8 cellular contexts compared by ENCODE assay signal in the genomic region with DNA sequence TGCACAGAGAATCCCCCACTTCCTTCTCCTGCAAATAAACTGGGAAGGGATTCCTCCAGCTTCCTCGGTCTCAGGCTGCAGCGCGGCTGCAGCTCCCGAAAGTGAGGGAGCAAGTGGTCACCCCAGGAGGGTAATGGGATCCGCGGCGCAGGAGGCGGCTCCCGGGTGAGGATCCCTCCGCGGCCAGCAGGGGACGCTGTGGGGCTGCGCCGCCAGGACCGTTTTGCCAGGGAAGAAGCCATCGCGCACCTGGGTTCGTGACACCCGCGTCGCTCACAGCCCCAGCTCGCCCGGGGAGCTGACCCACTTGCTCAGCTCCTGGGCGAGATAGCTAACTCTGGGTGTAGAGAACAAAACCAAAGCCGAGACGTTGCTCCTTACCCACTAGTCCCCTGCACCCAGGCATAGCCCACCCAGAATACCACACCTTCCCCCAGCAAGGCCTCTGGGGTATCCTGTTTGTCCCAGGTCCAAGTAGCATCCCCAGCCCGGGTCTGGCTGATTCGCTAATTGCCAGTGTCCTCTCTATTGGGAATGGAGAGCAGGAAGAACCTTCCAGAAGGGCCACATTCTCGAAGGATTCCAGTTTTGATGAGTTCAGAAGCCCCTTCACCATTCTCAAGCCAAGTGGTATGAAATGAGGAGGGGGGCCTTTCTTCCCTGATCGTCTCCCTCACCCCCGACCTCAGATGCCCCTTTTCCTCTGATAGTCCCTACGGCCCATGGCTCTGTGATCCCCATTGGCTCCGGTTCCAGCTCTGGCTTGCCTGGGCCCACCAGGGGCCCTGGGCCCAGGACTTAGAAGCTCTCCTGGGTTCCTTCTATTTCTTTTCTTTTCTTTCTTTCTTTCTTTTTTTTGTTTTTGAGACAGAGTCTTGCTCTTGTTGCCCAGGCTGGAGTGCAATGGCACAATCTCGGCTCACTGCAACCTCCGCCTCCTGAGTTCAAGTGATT. TPM values are rescaled to one million over a fixed set of nuclear protein-coding genes. Genes with fewer than 3 reads are reported as not detected.
DNase-seq lines count a peak whose midpoint lies in the region; ATAC-seq and TF ChIP-seq lines count a peak whose summit lies in the region.

No MANE protein-coding gene starts in this region.

- intact Hi-C loops in heart left ventricle (cut with DNase I): loop anchor here (1.0 to 10.0 kb wide), 12 partner anchors 23 to 191 kb away; a partner anchor contains a TSS

- H3K27me3 ChIP-seq in Karpas-422 (ENCODE audit: low read length) (no peaks in the 10 kb centered on the region), SK-N-SH (ENCODE audit: insufficient read depth) (peaks cover 17% of the 10 kb centered on the region; the same call in 1 of the 2 replicates), heart left ventricle (no peaks in the 10 kb centered on the region)

- DNase-seq in Karpas-422: peak; percentile 89
- DNase-seq in SK-N-SH: peak; percentile 95
- DNase-seq in activated naive CD4-positive, alpha-beta T cell treated with anti-CD3 and anti-CD28 coated beads, Interleukin-2, amount 50 U/mL, for 16 hours: peak; percentile 79
- peak; percentile 66 to 91 (median 75) for DNase-seq in heart left ventricle
- no peak for DNase-seq in retinal pigment epithelial cell (ENCODE audit: low read depth)

- H3K4me3 ChIP-seq in Karpas-422 (ENCODE audit: low read length): no peak overlapping the region
- H3K4me3 ChIP-seq in SK-N-SH (ENCODE audit: low read depth in 2 of 2, low read length in 1 of 2): peak overlapping the region in 1 of 2 experiments; percentile 38; a peak in 1 of 4 replicates
- H3K4me3 ChIP-seq in heart left ventricle: no peak overlapping the region
- no peak overlapping the region for H3K4me3 ChIP-seq in retinal pigment epithelial cell (ENCODE audit: low read length)

- peaks cover 14% of the 10 kb centered on the region for H3K4me1 ChIP-seq in Karpas-422 (ENCODE audit: low read length)
- peaks cover 0 to 26% of the 10 kb centered on the region in 2 experiments; a peak in 1 of 4 replicates for H3K4me1 ChIP-seq in SK-N-SH (ENCODE audit: control insufficient read depth in 1 of 2, insufficient read depth in 2 of 2, low read depth in 1 of 2, low read length in 1 of 2)
- H3K4me1 ChIP-seq in heart left ventricle: peaks cover 2 to 40% (median 28%) of the 10 kb centered on the region in 12 donors

- H3K79me2 ChIP-seq in Karpas-422 (ENCODE audit: low read length) (no peaks in the 10 kb centered on the region), SK-N-SH (ENCODE audit: insufficient read depth) (no peaks in the 10 kb centered on the region)

- peak; percentile 6 to 60 (median 47) for ATAC-seq in heart left ventricle
- no peak for ATAC-seq in GM21423 (IDR thresholded peaks at IDR 0.05; ENCODE audit: unreplicated experiment)
- ATAC-seq in HG03342 (IDR thresholded peaks at IDR 0.05; ENCODE audit: unreplicated experiment): no peak

- no peak for TF ChIP-seq POLR2A in heart left ventricle (IDR thresholded peaks at IDR 0.05)

- H4K20me1 ChIP-seq in Karpas-422 (ENCODE audit: insufficient read depth, low read depth, low read length) (no peaks in the 10 kb centered on the region), SK-N-SH (ENCODE audit: insufficient read depth) (no peaks in the 10 kb centered on the region)

- peak; percentile 99 for TF ChIP-seq RAD21 in SK-N-SH (IDR thresholded peaks at IDR 0.05; ENCODE audit: low read length)

- CTCF ChIA-PET in SK-N-SH (lab: Yijun Ruan, JAX): interaction anchor here (0.6 to 22.2 kb wide), 83 partner anchors 8 to 545 kb away, joined by 3 to 679 read pairs (median 5); a partner anchor contains a TSS

- peaks cover 16% of the 10 kb centered on the region for H3F3A ChIP-seq in SK-N-SH (replicated peaks; ENCODE audit: insufficient read depth)

- H3K27ac ChIP-seq in Karpas-422 (ENCODE audit: low read length) (no peak overlapping the region), SK-N-SH (ENCODE audit: low read depth in 2 of 2, low read length in 1 of 2) (no peak overlapping the region), heart left ventricle (no peak overlapping the region)

- no peak overlapping the region for H3K4me2 ChIP-seq in Karpas-422 (ENCODE audit: low read depth, low read length, poor library complexity, severe bottlenecking)
- H3K4me2 ChIP-seq in SK-N-SH: peak overlapping the region; percentile 72

- H2AFZ ChIP-seq in Karpas-422 (ENCODE audit: low read length): no peak overlapping the region
- H2AFZ ChIP-seq in SK-N-SH (ENCODE audit: low read depth): peak overlapping the region; percentile 25; the same call in 1 of the 2 replicates

- H3K9me2 ChIP-seq in Karpas-422 (replicated peaks; ENCODE audit: insufficient read depth, low read length): no peaks in the 10 kb centered on the region
- H3K9me2 ChIP-seq in SK-N-SH: no peaks in the 10 kb centered on the region

- no peak for TF ChIP-seq EP300 in SK-N-SH (IDR thresholded peaks at IDR 0.05; ENCODE audit: borderline replicate concordance in 1 of 2, low read depth in 1 of 2, low read length in 1 of 2)

- 32% methylated on average over 24 of the region's 35 CpGs for WGBS in SK-N-SH (ENCODE audit: low lambda C conversion rate)
- WGBS in heart left ventricle, 4 donors: 22 to 49% (median 24%) methylated on average over 16 to 35 of the region's 35 CpGs

- TF ChIP-seq CTCF in GM12801 (IDR thresholded peaks at IDR 0.05; ENCODE audit: extremely low read depth, insufficient read length) (peak; percentile 8), SK-N-SH (IDR thresholded peaks at IDR 0.05) (peak; percentile 100), heart left ventricle (IDR thresholded peaks at IDR 0.05) (peak; percentile 97 to 100 (median 100)), retinal pigment epithelial cell (conservative IDR thresholded peaks at IDR 0.05; ENCODE audit: low read depth, low read length) (peak; percentile 100)

- POLR2A ChIA-PET in SK-N-SH (lab: Yijun Ruan, JAX): interaction anchor here (1.0 to 3.8 kb wide), 9 partner anchors 13 to 158 kb away, joined by 3 to 69 read pairs (median 4); a partner anchor contains a TSS

- H3K9ac ChIP-seq in Karpas-422 (ENCODE audit: low read length) (0 out of 2 replicates have a peak overlapping the region, but pooled peaks have one; percentile 15), SK-N-SH (no peak overlapping the region)

- no peaks in the 10 kb centered on the region for H3K36me3 ChIP-seq in Karpas-422 (ENCODE audit: insufficient read depth, low read length)
- no peaks in the 10 kb centered on the region for H3K36me3 ChIP-seq in SK-N-SH (replicated peaks in 1 of 2; ENCODE audit: control insufficient read depth in 1 of 2, insufficient read depth in 2 of 2, low read length in 1 of 2)
- H3K36me3 ChIP-seq in heart left ventricle: no peaks in the 10 kb centered on the region

- H3K9me3 ChIP-seq in Karpas-422 (ENCODE audit: low read length) (no peaks in the 10 kb centered on the region), SK-N-SH (no peaks in the 10 kb centered on the region), heart left ventricle (no peaks in the 10 kb centered on the region)

TF ChIP-seq in SK-N-SH, 30 proteins besides CTCF, POLR2A, EP300 and RAD21:
- TF ChIP-seq SMC3 (IDR thresholded peaks at IDR 0.05; ENCODE audit: low read depth, low read length) (peak; percentile 99), MXI1 (IDR thresholded peaks at IDR 0.05; ENCODE audit: low read depth, low read length) (peak; percentile 41; the same call in 1 of the 2 replicates), SIN3A (IDR thresholded peaks at IDR 0.05; ENCODE audit: borderline replicate concordance, low read depth, low read length) (no peak), NRF1 (IDR thresholded peaks at IDR 0.05; ENCODE audit: low read depth, low read length) (peak; percentile 41; the same call in 1 of the 2 replicates), FOXJ3 (CRISPR knock-in tag; IDR thresholded peaks at IDR 0.05) (peak; percentile 55; the same call in 1 of the 2 replicates)
- TF ChIP-seq, protein P1, sequence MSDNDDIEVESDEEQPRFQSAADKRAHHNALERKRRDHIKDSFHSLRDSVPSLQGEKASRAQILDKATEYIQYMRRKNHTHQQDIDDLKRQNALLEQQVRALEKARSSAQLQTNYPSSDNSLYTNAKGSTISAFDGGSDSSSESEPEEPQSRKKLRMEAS (IDR thresholded peaks at IDR 0.05; ENCODE audit: low read depth): no peak
TF ChIP-seq in SK-N-SH: peak in this region for 4.

RNA-seq across cellular contexts. Expression of a gene that starts 14.1 kb away (rescaled TPM):
- 0.07 TPM in 1 of 2 replicates, not detected in the other for total RNA-seq in Karpas-422 (2014; rRNA removed; shearing (Covaris generic); ENCODE audit: low replicate concordance)
- polyA plus RNA-seq in SK-N-SH (2012; rRNA removed): 1.7 and 3.7 TPM in 2 replicates
- polyA plus RNA-seq in SK-N-SH (2012; cell fraction: cytosol; rRNA removed): 1.3 and 3.2 TPM in 2 replicates
- polyA plus RNA-seq in SK-N-SH (2012; cell fraction: nucleus; rRNA removed): 1.1 and 1.7 TPM in 2 replicates
- total RNA-seq in heart left ventricle: 10 to 100 TPM; 11.8 to 37.9 (median 21.9) TPM
- polyA plus RNA-seq in heart left ventricle: 10 to 100 TPM; 16.7 to 25.9 TPM

RNA-seq across cellular contexts. Expression of a gene that starts 16.5 kb away (rescaled TPM):
- 0.37 and 0.69 TPM in 2 replicates for total RNA-seq in Karpas-422 (2014; rRNA removed; shearing (Covaris generic); ENCODE audit: low replicate concordance)
- 2.2 and 5.0 TPM in 2 replicates for polyA plus RNA-seq in SK-N-SH (2012; rRNA removed)
- polyA plus RNA-seq in SK-N-SH (2012; cell fraction: cytosol; rRNA removed): 5.8 and 8.0 TPM in 2 replicates
- polyA plus RNA-seq in SK-N-SH (2012; cell fraction: nucleus; rRNA removed): 5.6 and 13.2 TPM in 2 replicates
- total RNA-seq in heart left ventricle: 1 to 10 TPM; 1.1 to 4.9 (median 2.7) TPM
- polyA plus RNA-seq in heart left ventricle: 1 to 10 TPM; 1.2 to 7.6 TPM

RNA-seq across cellular contexts. Expression of a gene that starts 22.1 kb away (rescaled TPM):
- 5.1 and 5.4 TPM in 2 replicates for total RNA-seq in Karpas-422 (2014; rRNA removed; shearing (Covaris generic); ENCODE audit: low replicate concordance)
- polyA plus RNA-seq in SK-N-SH (2012; rRNA removed) (14.0 and 16.1 TPM in 2 replicates), heart left ventricle (10 to 100 TPM; 11.7 to 18.3 TPM)
- polyA plus RNA-seq in SK-N-SH (2012; cell fraction: cytosol; rRNA removed): 7.0 and 9.1 TPM in 2 replicates
- 51.9 and 65.9 TPM in 2 replicates for polyA plus RNA-seq in SK-N-SH (2012; cell fraction: nucleus; rRNA removed)
- total RNA-seq in heart left ventricle: 10 to 100 TPM in 7 of 9 donors, 1 to 10 TPM in 2; 6.3 to 49.4 (median 14.1) TPM

RNA-seq across cellular contexts. Expression of a gene that starts 56.0 kb away (rescaled TPM):
- total RNA-seq in Karpas-422 (2014; rRNA removed; shearing (Covaris generic); ENCODE audit: low replicate concordance): not detected in 2 replicates
- 0.26 TPM in 1 of 2 replicates, not detected in the other for polyA plus RNA-seq in SK-N-SH (2012; rRNA removed)
- polyA plus RNA-seq in SK-N-SH (2012; cell fraction: cytosol; rRNA removed): 0.04 and 0.07 TPM in 2 replicates
- polyA plus RNA-seq in SK-N-SH (2012; cell fraction: nucleus; rRNA removed): 0.56 and 1.2 TPM in 2 replicates
- total RNA-seq in heart left ventricle: not detected
- polyA plus RNA-seq in heart left ventricle: under 1 TPM in 1 of 2 donors, not detected in 1; 0.19 TPM

Comparison
In these comparisons a context has a peak if more than half of its experiments do, and no peak if none do; other contexts are left out.
1. CTCF ChIP-seq: peak in every context shown above with its lines; median percentile 100 in SK-N-SH; 100 in retinal pigment epithelial cell; 100 in heart left ventricle; 8 in GM12801.
2. ATAC-seq: peak in heart left ventricle (4 of 4); none in GM21423 (single experiment) and HG03342 (single experiment).
3. RNA of a gene that starts 14.1 kb away (total RNA-seq): 11.8 to 37.9 TPM in heart left ventricle; 0.07 TPM in Karpas-422; every median in the first group is over 10 times any median in the second.